In the genomic region with DNA sequence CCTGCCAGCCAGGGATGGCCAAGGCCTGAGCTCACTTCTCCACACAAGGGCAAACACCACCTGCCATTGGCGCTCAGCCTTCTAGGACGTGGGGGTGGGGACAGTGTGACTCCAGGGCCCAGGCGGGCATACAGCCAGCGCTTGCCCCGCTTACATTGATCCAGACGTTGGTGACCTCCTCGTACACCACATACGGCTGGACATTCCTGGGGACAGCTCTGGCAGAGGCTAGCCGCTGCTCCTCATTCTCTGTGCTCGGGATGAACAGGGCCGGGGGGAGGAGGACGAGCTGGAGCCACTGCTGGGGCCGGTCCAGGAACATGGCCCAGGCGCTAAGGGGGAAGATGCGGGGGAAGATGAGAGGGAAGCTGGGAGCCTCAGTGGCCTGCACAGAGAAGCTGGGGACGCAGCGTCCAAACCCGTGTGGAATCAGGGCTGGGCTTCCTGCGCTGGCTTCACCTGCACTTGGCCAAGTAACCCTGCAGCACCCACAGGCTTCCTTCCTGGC, we compare ENCODE assay signal across 1 cellular context.
A peak's percentile ranks its signal among the peaks of the same experiment; 100 is the strongest.
TF ChIP-seq lines count a peak whose summit lies in the region.

No MANE protein-coding gene starts in this region.

TF ChIP-seq in K562, 482 proteins besides CTCF, POLR2A, EP300 and RAD21:
- peak; percentile 29; the same call in 1 of the 2 replicates for TF ChIP-seq POLR2G (IDR thresholded peaks at IDR 0.05; ENCODE audit: low read depth, low read length)
- TF ChIP-seq, protein P1, sequence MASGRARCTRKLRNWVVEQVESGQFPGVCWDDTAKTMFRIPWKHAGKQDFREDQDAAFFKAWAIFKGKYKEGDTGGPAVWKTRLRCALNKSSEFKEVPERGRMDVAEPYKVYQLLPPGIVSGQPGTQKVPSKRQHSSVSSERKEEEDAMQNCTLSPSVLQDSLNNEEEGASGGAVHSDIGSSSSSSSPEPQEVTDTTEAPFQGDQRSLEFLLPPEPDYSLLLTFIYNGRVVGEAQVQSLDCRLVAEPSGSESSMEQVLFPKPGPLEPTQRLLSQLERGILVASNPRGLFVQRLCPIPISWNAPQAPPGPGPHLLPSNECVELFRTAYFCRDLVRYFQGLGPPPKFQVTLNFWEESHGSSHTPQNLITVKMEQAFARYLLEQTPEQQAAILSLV (tag; IDR thresholded peaks at IDR 0.05), result no peak
